ENCODE assay signal across 2 cellular contexts in genomic region chr4:4512282-4512681, GRCh38.
TF ChIP-seq lines count a peak whose summit lies in the region.

No MANE protein-coding gene starts in this region.

TF ChIP-seq in GM12891, 5 proteins besides CTCF, POLR2A, EP300 and RAD21:
- TF ChIP-seq POU2F2 (IDR thresholded peaks at IDR 0.05; ENCODE audit: low read depth, low read length) (no peak), SPI1 (IDR thresholded peaks at IDR 0.05; ENCODE audit: low read depth, low read length) (no peak), TAF1 (IDR thresholded peaks at IDR 0.05; ENCODE audit: low read depth, low read length) (no peak), POLR2AphosphoS5 (IDR thresholded peaks at IDR 0.05; ENCODE audit: low read depth, low read length) (no peak), PAX5 (IDR thresholded peaks at IDR 0.05; ENCODE audit: insufficient read depth, low read length, severe bottlenecking) (no peak)
TF ChIP-seq in GM12891: peak in this region for 0.

TF ChIP-seq in HepG2, 621 proteins besides CTCF, POLR2A, EP300 and RAD21:
- TF ChIP-seq, protein P1, sequence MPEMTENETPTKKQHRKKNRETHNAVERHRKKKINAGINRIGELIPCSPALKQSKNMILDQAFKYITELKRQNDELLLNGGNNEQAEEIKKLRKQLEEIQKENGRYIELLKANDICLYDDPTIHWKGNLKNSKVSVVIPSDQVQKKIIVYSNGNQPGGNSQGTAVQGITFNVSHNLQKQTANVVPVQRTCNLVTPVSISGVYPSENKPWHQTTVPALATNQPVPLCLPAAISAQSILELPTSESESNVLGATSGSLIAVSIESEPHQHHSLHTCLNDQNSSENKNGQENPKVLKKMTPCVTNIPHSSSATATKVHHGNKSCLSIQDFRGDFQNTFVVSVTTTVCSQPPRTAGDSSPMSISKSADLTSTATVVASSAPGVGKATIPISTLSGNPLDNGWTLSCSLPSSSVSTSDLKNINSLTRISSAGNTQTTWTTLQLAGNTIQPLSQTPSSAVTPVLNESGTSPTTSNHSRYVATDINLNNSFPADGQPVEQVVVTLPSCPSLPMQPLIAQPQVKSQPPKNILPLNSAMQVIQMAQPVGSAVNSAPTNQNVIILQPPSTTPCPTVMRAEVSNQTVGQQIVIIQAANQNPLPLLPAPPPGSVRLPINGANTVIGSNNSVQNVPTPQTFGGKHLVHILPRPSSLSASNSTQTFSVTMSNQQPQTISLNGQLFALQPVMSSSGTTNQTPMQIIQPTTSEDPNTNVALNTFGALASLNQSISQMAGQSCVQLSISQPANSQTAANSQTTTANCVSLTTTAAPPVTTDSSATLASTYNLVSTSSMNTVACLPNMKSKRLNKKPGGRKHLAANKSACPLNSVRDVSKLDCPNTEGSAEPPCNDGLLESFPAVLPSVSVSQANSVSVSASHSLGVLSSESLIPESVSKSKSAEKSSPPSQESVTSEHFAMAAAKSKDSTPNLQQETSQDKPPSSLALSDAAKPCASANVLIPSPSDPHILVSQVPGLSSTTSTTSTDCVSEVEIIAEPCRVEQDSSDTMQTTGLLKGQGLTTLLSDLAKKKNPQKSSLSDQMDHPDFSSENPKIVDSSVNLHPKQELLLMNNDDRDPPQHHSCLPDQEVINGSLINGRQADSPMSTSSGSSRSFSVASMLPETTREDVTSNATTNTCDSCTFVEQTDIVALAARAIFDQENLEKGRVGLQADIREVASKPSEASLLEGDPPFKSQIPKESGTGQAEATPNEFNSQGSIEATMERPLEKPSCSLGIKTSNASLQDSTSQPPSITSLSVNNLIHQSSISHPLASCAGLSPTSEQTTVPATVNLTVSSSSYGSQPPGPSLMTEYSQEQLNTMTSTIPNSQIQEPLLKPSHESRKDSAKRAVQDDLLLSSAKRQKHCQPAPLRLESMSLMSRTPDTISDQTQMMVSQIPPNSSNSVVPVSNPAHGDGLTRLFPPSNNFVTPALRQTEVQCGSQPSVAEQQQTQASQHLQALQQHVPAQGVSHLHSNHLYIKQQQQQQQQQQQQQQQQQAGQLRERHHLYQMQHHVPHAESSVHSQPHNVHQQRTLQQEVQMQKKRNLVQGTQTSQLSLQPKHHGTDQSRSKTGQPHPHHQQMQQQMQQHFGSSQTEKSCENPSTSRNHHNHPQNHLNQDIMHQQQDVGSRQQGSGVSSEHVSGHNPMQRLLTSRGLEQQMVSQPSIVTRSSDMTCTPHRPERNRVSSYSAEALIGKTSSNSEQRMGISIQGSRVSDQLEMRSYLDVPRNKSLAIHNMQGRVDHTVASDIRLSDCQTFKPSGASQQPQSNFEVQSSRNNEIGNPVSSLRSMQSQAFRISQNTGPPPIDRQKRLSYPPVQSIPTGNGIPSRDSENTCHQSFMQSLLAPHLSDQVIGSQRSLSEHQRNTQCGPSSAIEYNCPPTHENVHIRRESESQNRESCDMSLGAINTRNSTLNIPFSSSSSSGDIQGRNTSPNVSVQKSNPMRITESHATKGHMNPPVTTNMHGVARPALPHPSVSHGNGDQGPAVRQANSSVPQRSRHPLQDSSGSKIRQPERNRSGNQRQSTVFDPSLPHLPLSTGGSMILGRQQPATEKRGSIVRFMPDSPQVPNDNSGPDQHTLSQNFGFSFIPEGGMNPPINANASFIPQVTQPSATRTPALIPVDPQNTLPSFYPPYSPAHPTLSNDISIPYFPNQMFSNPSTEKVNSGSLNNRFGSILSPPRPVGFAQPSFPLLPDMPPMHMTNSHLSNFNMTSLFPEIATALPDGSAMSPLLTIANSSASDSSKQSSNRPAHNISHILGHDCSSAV (CRISPR knock-in tag; IDR thresholded peaks at IDR 0.05; ENCODE audit: borderline replicate concordance): no peak
- TF ChIP-seq NFAT5 (CRISPR knock-in tag; IDR thresholded peaks at IDR 0.05) (no peak), CSRNP2 (CRISPR knock-in tag; conservative IDR thresholded peaks at IDR 0.05; ENCODE audit: low read depth) (no peak), ZNF260 (CRISPR knock-in tag; IDR thresholded peaks at IDR 0.05; ENCODE audit: borderline replicate concordance, low read depth) (no peak), NRL (CRISPR knock-in tag; IDR thresholded peaks at IDR 0.05; ENCODE audit: borderline replicate concordance) (no peak), PAF1 (CRISPR knock-in tag; IDR thresholded peaks at IDR 0.05) (no peak), ELF1 (CRISPR knock-in tag; IDR thresholded peaks at IDR 0.05) (no peak), MXD1 (CRISPR knock-in tag; IDR thresholded peaks at IDR 0.05) (no peak), ZNF678 (CRISPR knock-in tag; IDR thresholded peaks at IDR 0.05) (no peak), ZSCAN22 (CRISPR knock-in tag; IDR thresholded peaks at IDR 0.05) (no peak)
